ENCODE assay signal across 12 cellular contexts in genomic region chr7:85160223-85160622, GRCh38. TPM values are rescaled to one million over a fixed set of nuclear protein-coding genes. Genes with fewer than 3 reads are reported as not detected.
DNase-seq lines count a peak whose midpoint lies in the region; ATAC-seq and TF ChIP-seq lines count a peak whose summit lies in the region.
"Had no signal": no experiment of that assay in that cellular context is flagged by ENCODE, and none has a peak within 500 bp of the region (broad histone marks: within the 10 kb centered on the region; RNA-seq: fewer than 3 reads in every experiment).

No MANE protein-coding gene starts in this region.

- H3K4me3 ChIP-seq in HEK293 (ENCODE audit: low read depth, low read length) (no peak overlapping the region), MG63 (peak overlapping the region; percentile 5; the same call in 1 of the 2 replicates)

- no peak overlapping the region for H3K27ac Mint-ChIP-seq in nephron progenitor cell
- H3K27ac Mint-ChIP-seq: endodermal cell, nephron had no signal

- peak; percentile 14 for DNase-seq in MG63
- DNase-seq in foreskin keratinocyte: peak; percentile 76 to 88
- DNase-seq in nephron progenitor cell: no peak
- no peak for DNase-seq in posterior vena cava (ENCODE audit: low spot score)
- no peak for DNase-seq in occipital lobe (lab: John Stamatoyannopoulos, UW)
- no peak for DNase-seq in NCI-H1092 treated with DMSO at 0.1 percent for 48 hours (lab: John Stamatoyannopoulos, UW)
- DNase-seq: endodermal cell had no signal

- H3K27me3 ChIP-seq in MG63 (no peaks in the 10 kb centered on the region), foreskin keratinocyte (no peaks in the 10 kb centered on the region)

- peaks cover 3% of the 10 kb centered on the region for H3K27me3 Mint-ChIP-seq in nephron progenitor cell (ENCODE audit: low read depth, poor library complexity)

- TF ChIP-seq CTCF in HEK293 (tag by site-specific recombination; IDR thresholded peaks at IDR 0.05) (no peak), foreskin keratinocyte (conservative IDR thresholded peaks at IDR 0.05) (no peak), nephron progenitor cell (IDR thresholded peaks at IDR 0.05) (no peak)

- POLR2A ChIA-PET in HEK293 (lab: Yijun Ruan, JAX): no interaction called here

- H3K36me3 ChIP-seq in HEK293 (ENCODE audit: control insufficient read depth in 2 of 2, insufficient read depth in 1 of 2, low read length in 2 of 2) (no peaks in the 10 kb centered on the region), MG63 (no peaks in the 10 kb centered on the region)

- H3K9me3 Mint-ChIP-seq in nephron progenitor cell: peaks cover 20% of the 10 kb centered on the region

- CTCF ChIA-PET in HEK293 (lab: Yijun Ruan, JAX): no interaction called here

- no peak overlapping the region for H3K4me3 Mint-ChIP-seq in nephron progenitor cell
- H3K4me3 Mint-ChIP-seq: endodermal cell, nephron had no signal

- H3K27ac ChIP-seq in HEK293 (ENCODE audit: extremely low read depth, low read depth, low read length) (no peak overlapping the region), foreskin keratinocyte (peak overlapping the region; percentile 84)

- H3K4me1 ChIP-seq in HEK293 (ENCODE audit: control insufficient read depth, insufficient read depth, low read length) (peaks cover 9% of the 10 kb centered on the region; the same call in 1 of the 2 replicates), foreskin keratinocyte (peaks cover 17% of the 10 kb centered on the region)

- H3K4me1 Mint-ChIP-seq in nephron progenitor cell: peaks cover 3% of the 10 kb centered on the region
- H3K4me1 Mint-ChIP-seq: endodermal cell had no signal

- peak; percentile 86 for ATAC-seq in GM18868 (IDR thresholded peaks at IDR 0.05; ENCODE audit: unreplicated experiment)
- peak; percentile 97 for ATAC-seq in foreskin keratinocyte
- ATAC-seq: HCT116 had no signal

- H3K9me3 ChIP-seq in HEK293 (ENCODE audit: control insufficient read depth, insufficient read depth, low read depth, low read length) (no peaks in the 10 kb centered on the region), MG63 (no peaks in the 10 kb centered on the region)

- intact Hi-C loops in posterior vena cava (cut with DNase I): no loop called here

- peaks cover 45% of the 10 kb centered on the region for H3K36me3 Mint-ChIP-seq in nephron progenitor cell (ENCODE audit: low read depth)

TF ChIP-seq in HEK293, 187 proteins besides CTCF, POLR2A, EP300 and RAD21:
- TF ChIP-seq ZNF830 (tag by site-specific recombination; IDR thresholded peaks at IDR 0.05; ENCODE audit: low read depth) (no peak), ZNF335 (tag by site-specific recombination; conservative IDR thresholded peaks at IDR 0.05) (peak; percentile 49; the same call in 1 of the 2 replicates)

RNA-seq across cellular contexts. Expression of gene SEMA3D, which starts 26.6 kb away (rescaled TPM):
- 0.20 and 1.2 TPM in 2 replicates for total RNA-seq in MG63 (2014; rRNA removed; shearing (Covaris generic); ENCODE audit: low replicate concordance)
- total RNA-seq in foreskin keratinocyte: 8.3 and 10.6 TPM in 2 replicates
- polyA plus RNA-seq in foreskin keratinocyte: 0.82 and 1.2 TPM in 2 replicates
- total RNA-seq in posterior vena cava: 10 to 100 TPM; 19.8 to 21.4 TPM
- total RNA-seq in occipital lobe: 4.4 TPM
- total RNA-seq: T-helper 1 cell treated with Interleukin-12 subunit alpha and Interleukin-12 subunit beta and Interleukin-4 antibody, amounts not matched to agents 30 ng/mL and 1 ng/mL, for 36 hours had no signal

Comparison
In these comparisons a context has a peak if more than half of its experiments do, and no peak if none do; other contexts are left out.
1. DNase-seq: peak in MG63 (single experiment) and foreskin keratinocyte (2 of 2); none in nephron progenitor cell (single experiment), posterior vena cava (single experiment), occipital lobe (single experiment) and NCI-H1092 treated with DMSO at 0.1 percent for 48 hours (single experiment).